Comparison of ENCODE assay signal across 9 cellular contexts in the genomic region with DNA sequence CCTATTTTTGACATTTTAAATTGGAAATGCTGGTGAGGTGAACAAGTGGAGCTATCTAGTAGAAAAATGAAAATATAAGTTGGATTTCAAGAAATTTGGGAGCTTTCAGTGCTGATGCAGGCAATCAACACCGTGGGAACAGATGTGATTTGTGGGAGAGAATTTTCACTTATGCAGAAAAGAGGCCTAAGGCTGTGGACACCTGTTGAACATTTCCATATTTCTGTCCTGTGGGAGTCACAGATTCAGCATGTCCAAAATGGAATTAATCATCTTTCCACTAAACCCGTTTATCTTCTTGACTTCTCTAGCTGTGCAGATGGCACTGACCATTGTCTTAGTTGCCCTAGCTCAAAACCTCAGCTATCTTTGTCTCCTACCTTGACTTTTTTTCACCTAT.
"Had no signal": no experiment of that assay in that cellular context is flagged by ENCODE, and none has a peak within 500 bp of the region (broad histone marks: within the 10 kb centered on the region; RNA-seq: fewer than 3 reads in every experiment).

No MANE protein-coding gene starts in this region.

- H3K4me3 ChIP-seq: GM23248, GM23338, HAP-1 had no signal

- H3K4me3 Mint-ChIP-seq: GM23338, H9, HFFc6 had no signal

- DNase-seq: GM23248, GOT3, H7, H9, HCEC 1CT, HFFc6 had no signal

- H3K27ac Mint-ChIP-seq: GM23338, H9, HFFc6 had no signal

- ATAC-seq: GM23338, HCT116 had no signal

- H3K9me3 Mint-ChIP-seq: GM23338, HFFc6 had no signal

- H3K27ac ChIP-seq: GM23248 had no signal

- H3K36me3 ChIP-seq: HAP-1 had no signal
